Comparison of ENCODE assay signal across 15 cellular contexts in genomic region chr13:80469105-80469840, GRCh38.
DNase-seq lines count a peak whose midpoint lies in the region; ATAC-seq and TF ChIP-seq lines count a peak whose summit lies in the region.
"Had no signal": no experiment of that assay in that cellular context is flagged by ENCODE, and none has a peak within 500 bp of the region (broad histone marks: within the 10 kb centered on the region; RNA-seq: fewer than 3 reads in every experiment).

No MANE protein-coding gene starts in this region.

- no peak for TF ChIP-seq EP300 in esophagus muscularis mucosa (IDR thresholded peaks at IDR 0.05)

- no peak for ATAC-seq in left colon

- no peak for TF ChIP-seq POLR2A in esophagus muscularis mucosa (IDR thresholded peaks at IDR 0.05; ENCODE audit: low read depth)

- H3K4me3 ChIP-seq in esophagus muscularis mucosa (no peak overlapping the region), neutrophil (ENCODE audit: low read depth in 1 of 2, low read length in 1 of 2) (no peak overlapping the region), urinary bladder (ENCODE audit: low read depth, low read length) (no peak overlapping the region)

- H3K36me3 ChIP-seq in esophagus muscularis mucosa (no peaks in the 10 kb centered on the region), neutrophil (no peaks in the 10 kb centered on the region), urinary bladder (ENCODE audit: insufficient read depth) (no peaks in the 10 kb centered on the region)

- 61% methylated on average over 6 of the region's 6 CpGs for WGBS in esophagus muscularis mucosa
- WGBS in urinary bladder, result 72% methylated on average over 6 of the region's 6 CpGs

- H3K27ac ChIP-seq in esophagus muscularis mucosa (replicated peaks in 1 of 4) (peak overlapping the region; percentile 68 to 80 (median 75)), neutrophil (peak overlapping the region; percentile 19), urinary bladder (ENCODE audit: low read depth) (peak overlapping the region; percentile 66)

- peak; percentile 81 for DNase-seq in SIG-M5 treated with dmso at 0.1 percent for 504 hours (lab: John Stamatoyannopoulos, UW; ENCODE audit: unreplicated experiment)
- no peak for DNase-seq in SIG-M5 (lab: John Stamatoyannopoulos, UW)
- DNase-seq in esophagus muscularis mucosa (ENCODE audit: extremely low spot score), result no peak
- no peak for DNase-seq in posterior vena cava (ENCODE audit: low spot score)
- no peak for DNase-seq in left colon
- no peak for DNase-seq in NCI-H2196 (lab: John Stamatoyannopoulos, UW; ENCODE audit: unreplicated experiment)
- DNase-seq: 8988T; activated B cell treated with CpG ODN at 0.5 μM for 24 hours; activated T-cell treated with anti-CD3 and anti-CD28 coated beads, Interleukin-2, amount 50 U/mL, for 48 hours; central memory CD4-positive, alpha-beta T cell; NCI-H446; SHP77 treated with DMSO at 0.1 percent for 48 hours; substantia nigra had no signal

- H3K27me3 ChIP-seq in esophagus muscularis mucosa (no peaks in the 10 kb centered on the region), neutrophil (no peaks in the 10 kb centered on the region)

- peaks cover 16 to 41% (median 20%) of the 10 kb centered on the region in 4 donors for H3K4me1 ChIP-seq in esophagus muscularis mucosa
- peaks cover 22 to 27% of the 10 kb centered on the region in 2 experiments for H3K4me1 ChIP-seq in neutrophil (ENCODE audit: control insufficient read depth in 1 of 2, insufficient read depth in 1 of 2, low read depth in 1 of 2, low read length in 1 of 2)
- no peaks in the 10 kb centered on the region for H3K4me1 ChIP-seq in urinary bladder (ENCODE audit: insufficient read depth)

- intact Hi-C loops in esophagus muscularis mucosa (cut with DNase I) (no loop called here), posterior vena cava (cut with DNase I) (no loop called here), left colon (cut with DNase I, micrococcal nuclease) (no loop called here)

- no peaks in the 10 kb centered on the region for H3K9me3 ChIP-seq in esophagus muscularis mucosa
- H3K9me3 ChIP-seq in neutrophil, result no peaks in the 10 kb centered on the region

- TF ChIP-seq CTCF in esophagus muscularis mucosa (IDR thresholded peaks at IDR 0.05) (no peak), neutrophil (IDR thresholded peaks at IDR 0.05) (no peak)

Comparison
In these comparisons a context has a peak if more than half of its experiments do, and no peak if none do; other contexts are left out.
1. H3K27ac ChIP-seq: peak in every context shown above with its lines; median percentile 75 in esophagus muscularis mucosa; 66 in urinary bladder; 19 in neutrophil.